8 cellular contexts compared by ENCODE assay signal in genomic region chr6:136922680-136922996, GRCh38. TPM values are rescaled to one million over a fixed set of nuclear protein-coding genes. Genes with fewer than 3 reads are reported as not detected.
DNase-seq lines count a peak whose midpoint lies in the region; ATAC-seq, FAIRE-seq and TF ChIP-seq lines count a peak whose summit lies in the region.

No MANE protein-coding gene starts in this region.

- 2 to 3% (median 2%) methylated on average over 8 to 29 of the region's 29 CpGs for WGBS in ovary, 3 donors
- 0 to 2% (median 2%) methylated on average over 27 to 29 of the region's 29 CpGs for whole genome bisulfite sequencing in small intestine, 3 donors

- no peak for FAIRE-seq in small intestine (lab: Jason Lieb, UNC)

- H3K27ac ChIP-seq in RWPE2 (ENCODE audit: poor library complexity, severe bottlenecking) (no peak overlapping the region), ovary (no peak overlapping the region), small intestine (ENCODE audit: low read depth in 1 of 2, low read length in 1 of 2) (no peak overlapping the region)

- H3K9me3 ChIP-seq in RWPE2 (ENCODE audit: severe bottlenecking), result no peaks in the 10 kb centered on the region
- H3K9me3 ChIP-seq in ovary, result peaks cover 0 to 4% of the 10 kb centered on the region in 2 donors
- H3K9me3 ChIP-seq in small intestine (ENCODE audit: control insufficient read depth, low read depth), result no peaks in the 10 kb centered on the region

- DNase-seq in RWPE2 (ENCODE audit: low spot score), result no peak
- DNase-seq in epithelial cell of esophagus (ENCODE audit: low read depth), result peak; percentile 18
- no peak for DNase-seq in ovary
- DNase-seq in small intestine, result no peak
- DNase-seq in SIG-M5 (lab: John Stamatoyannopoulos, UW), result no peak
- DNase-seq in SK-N-DZ (ENCODE audit: low spot score), result no peak

- TF ChIP-seq EP300 in ovary (IDR thresholded peaks at IDR 0.05), result no peak

- peaks cover 54% of the 10 kb centered on the region for H3K27me3 ChIP-seq in RWPE2 (ENCODE audit: insufficient read depth, poor library complexity, severe bottlenecking)
- H3K27me3 ChIP-seq in ovary, result no peaks in the 10 kb centered on the region
- H3K27me3 ChIP-seq in small intestine (ENCODE audit: control insufficient read depth in 2 of 2, insufficient read depth in 2 of 2, low read length in 2 of 2), result peaks cover 12 to 20% of the 10 kb centered on the region in 2 donors

- H3K4me3 ChIP-seq in GM08714 (ENCODE audit: low read length), result peak overlapping the region; percentile 72; the same call in 1 of the 2 replicates
- peak overlapping the region; percentile 34 for H3K4me3 ChIP-seq in RWPE2 (ENCODE audit: severe bottlenecking)
- H3K4me3 ChIP-seq in epithelial cell of esophagus (ENCODE audit: low read length), result peak overlapping the region; percentile 8
- peak overlapping the region; percentile 42 for H3K4me3 ChIP-seq in ovary
- peak overlapping the region in 1 of 2 donors; percentile 56 for H3K4me3 ChIP-seq in small intestine (ENCODE audit: low read depth in 1 of 2, low read length in 2 of 2)

- H3K36me3 ChIP-seq in RWPE2 (ENCODE audit: low read depth), result no peaks in the 10 kb centered on the region
- no peaks in the 10 kb centered on the region for H3K36me3 ChIP-seq in ovary
- no peaks in the 10 kb centered on the region for H3K36me3 ChIP-seq in small intestine (ENCODE audit: control insufficient read depth in 2 of 2, insufficient read depth in 2 of 2, low read length in 2 of 2)

- intact Hi-C loops in ovary (cut with DNase I), result no loop called here

- peak; percentile 31 for ATAC-seq in RWPE2 (ENCODE audit: low read depth)
- ATAC-seq in GM19452 (IDR thresholded peaks at IDR 0.05; ENCODE audit: unreplicated experiment), result no peak

- TF ChIP-seq CTCF in RWPE2 (IDR thresholded peaks at IDR 0.05; ENCODE audit: poor library complexity, severe bottlenecking) (peak; percentile 2), epithelial cell of esophagus (IDR thresholded peaks at IDR 0.05; ENCODE audit: insufficient read depth, low read depth, low read length, missing control alignments) (no peak), ovary (IDR thresholded peaks at IDR 0.05) (no peak)

- no peak for TF ChIP-seq POLR2A in ovary (IDR thresholded peaks at IDR 0.05)

- H3K4me1 ChIP-seq in RWPE2 (ENCODE audit: insufficient read depth, poor library complexity, severe bottlenecking) (no peaks in the 10 kb centered on the region), ovary (ENCODE audit: insufficient read depth) (peaks cover 5% of the 10 kb centered on the region), small intestine (ENCODE audit: control insufficient read depth in 2 of 2, insufficient read depth in 1 of 2, low read depth in 1 of 2, low read length in 1 of 2) (peaks cover 0 to 3% of the 10 kb centered on the region in 2 donors)

RNA-seq across cellular contexts. Expression of gene SLC35D3, which starts 0.5 kb away (rescaled TPM):
- total RNA-seq in ovary, result not detected
- polyA plus RNA-seq in ovary (under 1 TPM in 1 of 2 donors, not detected in 1; 0.02 TPM), small intestine (under 1 TPM in 1 of 3 donors, not detected in 2; 0.81 TPM)
- polyA plus RNA-seq in SK-N-DZ (2014; cell fraction: cytosol; rRNA removed), result 1.7 and 2.4 TPM in 2 replicates
- polyA plus RNA-seq in SK-N-DZ (2014; cell fraction: nucleus; rRNA removed), result 3.0 and 3.2 TPM in 2 replicates
